In genomic region chr12:43401096-43401495, GRCh38 we compare ENCODE assay signal across 11 cellular contexts.
"Had no signal": no experiment of that assay in that cellular context is flagged by ENCODE, and none has a peak within 500 bp of the region (broad histone marks: within the 10 kb centered on the region; RNA-seq: fewer than 3 reads in every experiment).

No MANE protein-coding gene starts in this region.

- ATAC-seq: GM23338, HCT116 had no signal

- H3K27ac ChIP-seq: GM23248 had no signal

- FAIRE-seq: H1, H54 had no signal

- H3K4me1 ChIP-seq: HAP-1 had no signal

- H3K36me3 ChIP-seq: HAP-1 had no signal

- DNase-seq: GM23248, GOT3, H7, H9, HCEC 1CT, HFFc6 had no signal

- H3K4me3 ChIP-seq: GM23248, GM23338, HAP-1 had no signal

- H3K9me3 ChIP-seq: HAP-1 had no signal
